ENCODE assay signal across 25 cellular contexts in the genomic region with DNA sequence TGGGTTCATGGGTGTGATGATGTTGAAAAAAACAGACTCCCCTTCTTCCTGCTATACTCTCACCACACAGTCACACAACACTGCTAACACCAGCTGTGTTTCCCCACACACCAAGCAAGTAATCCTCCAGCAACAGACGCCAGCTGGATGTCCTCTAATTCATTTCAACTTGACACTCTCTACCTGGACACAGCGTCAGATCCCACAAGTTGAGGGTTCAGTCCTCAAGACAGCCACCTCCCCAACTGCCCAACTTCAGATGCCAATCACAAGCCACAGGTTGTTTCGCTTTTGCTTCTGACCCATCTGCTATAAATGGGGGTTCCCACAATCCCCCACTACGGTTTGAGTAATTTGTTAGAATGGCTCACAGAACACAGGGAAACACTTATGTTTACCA.
"Had no signal": no experiment of that assay in that cellular context is flagged by ENCODE, and none has a peak within 500 bp of the region (broad histone marks: within the 10 kb centered on the region; RNA-seq: fewer than 3 reads in every experiment).

No MANE protein-coding gene starts in this region.

- H3K4me1 Mint-ChIP-seq: central memory CD8-positive, alpha-beta T cell; stimulated activated memory B cell treated with anti-CD40 and anti-IgM and Interleukin-4, amounts not matched to agents 10 μg/mL and 1 μg/mL and 100 μg/mL, for 72 hours had no signal

- H3K27ac Mint-ChIP-seq: activated naive CD8-positive, alpha-beta T cell; dendritic cell treated with granulocyte-macrophage colony-stimulating factor and Interleukin-4, amounts not matched to agents 40 ng/mL and 50 ng/mL, for 4 days; endodermal cell; stimulated activated memory B cell treated with anti-CD40 and anti-IgM and Interleukin-4, amounts not matched to agents 10 μg/mL and 1 μg/mL and 100 μg/mL, for 72 hours had no signal

- H3K4me3 Mint-ChIP-seq: activated naive CD8-positive, alpha-beta T cell; central memory CD8-positive, alpha-beta T cell; dendritic cell treated with granulocyte-macrophage colony-stimulating factor and Interleukin-4, amounts not matched to agents 40 ng/mL and 50 ng/mL, for 4 days; endodermal cell; stimulated activated memory B cell treated with anti-CD40 and anti-IgM and Interleukin-4, amounts not matched to agents 10 μg/mL and 1 μg/mL and 100 μg/mL, for 72 hours had no signal

- H3K36me3 Mint-ChIP-seq: activated naive CD8-positive, alpha-beta T cell; stimulated activated memory B cell treated with anti-CD40 and anti-IgM and Interleukin-4, amounts not matched to agents 10 μg/mL and 1 μg/mL and 100 μg/mL, for 72 hours had no signal

- H3K9me3 Mint-ChIP-seq: central memory CD8-positive, alpha-beta T cell; dendritic cell treated with granulocyte-macrophage colony-stimulating factor and Interleukin-4, amounts not matched to agents 40 ng/mL and 50 ng/mL, for 4 days; endodermal cell; stimulated activated memory B cell treated with anti-CD40 and anti-IgM and Interleukin-4, amounts not matched to agents 10 μg/mL and 1 μg/mL and 100 μg/mL, for 72 hours had no signal

- ATAC-seq: activated CD4-positive, CD25-positive, alpha-beta regulatory T cell treated with anti-CD3 and anti-CD28 coated beads, Interleukin-2, amount 50 U/mL, for 24 hours; esophagus mucosa; foreskin keratinocyte; heart right ventricle; left lobe of liver; lower lobe of right lung; mucosa of descending colon; pancreas; stimulated activated memory B cell treated with anti-CD40 and anti-IgM and Interleukin-4, amounts not matched to agents 10 μg/mL and 1 μg/mL and 100 μg/mL, for 72 hours had no signal

- DNase-seq: activated CD4-positive, alpha-beta T cell treated with anti-CD3 and anti-CD28 coated beads for 48 hours; activated CD4-positive, alpha-beta T cell treated with anti-CD3 and anti-CD28 coated beads, Interleukin-2, amount 50 U/mL, for 48 hours; activated CD8-positive, alpha-beta memory T cell treated with anti-CD3 and anti-CD28 coated beads for 24 hours; activated effector memory CD4-positive, alpha-beta T cell treated with Interleukin-2 at 50 U/mL for 16 hours; activated naive CD4-positive, alpha-beta T cell treated with Interleukin-2 at 50 U/mL for 16 hours; anterior cingulate cortex; endodermal cell; foreskin keratinocyte; heart right ventricle; kidney glomerular epithelial cell; lower lobe of right lung; mucosa of descending colon; pancreas; stimulated activated CD4-positive, alpha-beta T cell treated with anti-CD3 and anti-CD28 coated beads, Interleukin-1b, Interleukin-23, amount 100 ng/mL, for 48 hours; stimulated activated CD4-positive, alpha-beta T cell treated with anti-CD3 and anti-CD28 coated beads, Interleukin-4, amount 100 ng/mL, for 4 hours; stimulated activated CD8-positive, alpha-beta memory T cell treated with anti-CD3 and anti-CD28 coated beads, Interleukin-4, amount 100 ng/mL, for 48 hours; T-helper 9 cell; tibial artery had no signal
